ENCODE assay signal across 1 cellular context in genomic region chr2:202635441-202636296, GRCh38.
TF ChIP-seq lines count a peak whose summit lies in the region.

No MANE protein-coding gene starts in this region.

TF ChIP-seq in HepG2, 621 proteins besides CTCF, POLR2A, EP300 and RAD21 (continued from another document and continues in another):
- TF ChIP-seq, protein P1, sequence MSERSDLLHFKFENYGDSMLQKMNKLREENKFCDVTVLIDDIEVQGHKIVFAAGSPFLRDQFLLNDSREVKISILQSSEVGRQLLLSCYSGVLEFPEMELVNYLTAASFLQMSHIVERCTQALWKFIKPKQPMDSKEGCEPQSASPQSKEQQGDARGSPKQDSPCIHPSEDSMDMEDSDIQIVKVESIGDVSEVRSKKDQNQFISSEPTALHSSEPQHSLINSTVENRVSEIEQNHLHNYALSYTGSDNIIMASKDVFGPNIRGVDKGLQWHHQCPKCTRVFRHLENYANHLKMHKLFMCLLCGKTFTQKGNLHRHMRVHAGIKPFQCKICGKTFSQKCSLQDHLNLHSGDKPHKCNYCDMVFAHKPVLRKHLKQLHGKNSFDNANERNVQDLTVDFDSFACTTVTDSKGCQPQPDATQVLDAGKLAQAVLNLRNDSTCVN (CRISPR knock-in tag; IDR thresholded peaks at IDR 0.05; ENCODE audit: borderline replicate concordance): peak; percentile 29; the same call in 1 of the 2 replicates
- TF ChIP-seq RXRA (CRISPR knock-in tag; IDR thresholded peaks at IDR 0.05) (no peak; the same call in 1 of the 2 replicates), ZBTB33 (CRISPR knock-in tag; IDR thresholded peaks at IDR 0.05) (no peak), ZNF75D (CRISPR knock-in tag; IDR thresholded peaks at IDR 0.05; ENCODE audit: borderline replicate concordance) (no peak), ZNF329 (CRISPR knock-in tag; IDR thresholded peaks at IDR 0.05; ENCODE audit: low read depth) (no peak), NFE2L1 (CRISPR knock-in tag; IDR thresholded peaks at IDR 0.05; ENCODE audit: borderline replicate concordance) (no peak), NKX3-1 (CRISPR knock-in tag; IDR thresholded peaks at IDR 0.05) (no peak), POLR2AphosphoS5 (IDR thresholded peaks at IDR 0.05; ENCODE audit: low read depth, low read length) (peak; percentile 69), SP4 (CRISPR knock-in tag; IDR thresholded peaks at IDR 0.05) (no peak), IRF1 (CRISPR knock-in tag; IDR thresholded peaks at IDR 0.05; ENCODE audit: low read depth) (no peak), ZNF766 (CRISPR knock-in tag; IDR thresholded peaks at IDR 0.05; ENCODE audit: borderline replicate concordance) (no peak), ZNF343 (CRISPR knock-in tag; IDR thresholded peaks at IDR 0.05) (no peak), ZNF318 (CRISPR knock-in tag; IDR thresholded peaks at IDR 0.05) (no peak), AFF4 (CRISPR knock-in tag; IDR thresholded peaks at IDR 0.05) (0 out of 2 replicates have a peak, but pooled peaks have one; percentile 33), MTF2 (CRISPR knock-in tag; IDR thresholded peaks at IDR 0.05; ENCODE audit: borderline replicate concordance) (no peak), CREB1 (IDR thresholded peaks at IDR 0.05) (no peak), CREB1 (CRISPR knock-in tag; IDR thresholded peaks at IDR 0.05) (no peak), ZSCAN22 (CRISPR knock-in tag; IDR thresholded peaks at IDR 0.05) (no peak), NFIB (CRISPR knock-in tag; IDR thresholded peaks at IDR 0.05; ENCODE audit: borderline replicate concordance) (no peak), SIX1 (CRISPR knock-in tag; IDR thresholded peaks at IDR 0.05; ENCODE audit: borderline replicate concordance) (no peak), THRA (CRISPR knock-in tag; IDR thresholded peaks at IDR 0.05; ENCODE audit: borderline replicate concordance) (0 out of 2 replicates have a peak, but pooled peaks have one; percentile 18), ARNT2 (CRISPR knock-in tag; IDR thresholded peaks at IDR 0.05; ENCODE audit: low read depth) (no peak), CERS6 (CRISPR knock-in tag; IDR thresholded peaks at IDR 0.05) (no peak), KDM5B (CRISPR knock-in tag; IDR thresholded peaks at IDR 0.05; ENCODE audit: borderline replicate concordance) (no peak)
- TF ChIP-seq, protein P2, sequence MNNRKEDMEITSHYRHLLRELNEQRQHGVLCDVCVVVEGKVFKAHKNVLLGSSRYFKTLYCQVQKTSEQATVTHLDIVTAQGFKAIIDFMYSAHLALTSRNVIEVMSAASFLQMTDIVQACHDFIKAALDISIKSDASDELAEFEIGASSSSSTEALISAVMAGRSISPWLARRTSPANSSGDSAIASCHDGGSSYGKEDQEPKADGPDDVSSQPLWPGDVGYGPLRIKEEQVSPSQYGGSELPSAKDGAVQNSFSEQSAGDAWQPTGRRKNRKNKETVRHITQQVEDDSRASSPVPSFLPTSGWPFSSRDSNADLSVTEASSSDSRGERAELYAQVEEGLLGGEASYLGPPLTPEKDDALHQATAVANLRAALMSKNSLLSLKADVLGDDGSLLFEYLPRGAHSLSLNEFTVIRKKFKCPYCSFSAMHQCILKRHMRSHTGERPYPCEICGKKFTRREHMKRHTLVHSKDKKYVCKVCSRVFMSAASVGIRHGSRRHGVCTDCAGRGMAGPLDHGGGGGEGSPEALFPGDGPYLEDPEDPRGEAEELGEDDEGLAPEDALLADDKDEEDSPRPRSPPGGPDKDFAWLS (CRISPR knock-in tag; IDR thresholded peaks at IDR 0.05; ENCODE audit: borderline replicate concordance): no peak
- TF ChIP-seq, protein P3, sequence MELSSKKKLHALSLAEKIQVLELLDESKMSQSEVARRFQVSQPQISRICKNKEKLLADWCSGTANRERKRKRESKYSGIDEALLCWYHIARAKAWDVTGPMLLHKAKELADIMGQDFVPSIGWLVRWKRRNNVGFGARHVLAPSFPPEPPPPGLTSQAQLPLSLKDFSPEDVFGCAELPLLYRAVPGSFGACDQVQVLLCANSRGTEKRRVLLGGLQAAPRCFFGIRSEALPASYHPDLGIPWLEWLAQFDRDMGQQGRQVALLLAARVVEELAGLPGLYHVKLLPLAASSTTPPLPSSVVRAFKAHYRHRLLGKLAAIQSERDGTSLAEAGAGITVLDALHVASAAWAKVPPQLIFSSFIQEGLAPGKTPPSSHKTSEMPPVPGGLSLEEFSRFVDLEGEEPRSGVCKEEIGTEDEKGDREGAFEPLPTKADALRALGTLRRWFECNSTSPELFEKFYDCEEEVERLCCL (CRISPR knock-in tag; IDR thresholded peaks at IDR 0.05; ENCODE audit: borderline replicate concordance): no peak
- TF ChIP-seq, protein P4, sequence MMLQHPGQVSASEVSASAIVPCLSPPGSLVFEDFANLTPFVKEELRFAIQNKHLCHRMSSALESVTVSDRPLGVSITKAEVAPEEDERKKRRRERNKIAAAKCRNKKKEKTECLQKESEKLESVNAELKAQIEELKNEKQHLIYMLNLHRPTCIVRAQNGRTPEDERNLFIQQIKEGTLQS (CRISPR knock-in tag; IDR thresholded peaks at IDR 0.05): no peak
- TF ChIP-seq, protein P5, sequence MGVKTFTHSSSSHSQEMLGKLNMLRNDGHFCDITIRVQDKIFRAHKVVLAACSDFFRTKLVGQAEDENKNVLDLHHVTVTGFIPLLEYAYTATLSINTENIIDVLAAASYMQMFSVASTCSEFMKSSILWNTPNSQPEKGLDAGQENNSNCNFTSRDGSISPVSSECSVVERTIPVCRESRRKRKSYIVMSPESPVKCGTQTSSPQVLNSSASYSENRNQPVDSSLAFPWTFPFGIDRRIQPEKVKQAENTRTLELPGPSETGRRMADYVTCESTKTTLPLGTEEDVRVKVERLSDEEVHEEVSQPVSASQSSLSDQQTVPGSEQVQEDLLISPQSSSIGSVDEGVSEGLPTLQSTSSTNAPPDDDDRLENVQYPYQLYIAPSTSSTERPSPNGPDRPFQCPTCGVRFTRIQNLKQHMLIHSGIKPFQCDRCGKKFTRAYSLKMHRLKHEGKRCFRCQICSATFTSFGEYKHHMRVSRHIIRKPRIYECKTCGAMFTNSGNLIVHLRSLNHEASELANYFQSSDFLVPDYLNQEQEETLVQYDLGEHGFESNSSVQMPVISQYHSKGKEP (CRISPR knock-in tag; IDR thresholded peaks at IDR 0.05): no peak
- TF ChIP-seq, protein P6, sequence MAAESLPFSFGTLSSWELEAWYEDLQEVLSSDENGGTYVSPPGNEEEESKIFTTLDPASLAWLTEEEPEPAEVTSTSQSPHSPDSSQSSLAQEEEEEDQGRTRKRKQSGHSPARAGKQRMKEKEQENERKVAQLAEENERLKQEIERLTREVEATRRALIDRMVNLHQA (CRISPR knock-in tag; IDR thresholded peaks at IDR 0.05): no peak
